ENCODE assay signal across 8 cellular contexts in the genomic region with DNA sequence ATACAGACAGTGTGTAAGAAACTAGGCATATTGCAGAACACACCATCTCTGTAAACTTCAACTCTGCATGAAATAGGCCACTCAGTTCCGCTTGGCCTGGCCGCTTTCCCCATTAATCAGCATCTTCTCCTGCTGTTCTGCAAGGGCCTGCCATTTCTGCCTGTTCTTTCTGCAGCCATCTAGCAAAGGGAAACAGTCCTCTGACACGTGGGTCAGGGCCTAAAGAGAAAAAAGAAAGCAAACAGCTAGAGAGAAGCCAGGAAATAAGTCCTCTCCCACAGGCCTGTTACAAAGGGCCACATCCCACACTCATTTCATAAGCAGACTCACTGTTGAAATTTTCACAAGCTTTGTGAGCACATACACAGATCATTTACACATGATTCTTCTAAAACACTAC.
A peak's percentile ranks its signal among the peaks of the same experiment; 100 is the strongest.
DNase-seq lines count a peak whose midpoint lies in the region; ATAC-seq and TF ChIP-seq lines count a peak whose summit lies in the region.

No MANE protein-coding gene starts in this region.

- H3K27me3 ChIP-seq in endodermal cell (ENCODE audit: control insufficient read depth, insufficient read depth, low read length, poor library complexity, severe bottlenecking) = no peaks in the 10 kb centered on the region

- CTCF ChIA-PET in activated naive CD4-positive, alpha-beta T cell treated with anti-CD3 and anti-CD28 coated beads, Interleukin-2, amount 10 ng/mL, durations not matched to agents 7 days and 5 days (lab: Charles Lee) = no interaction called here
- CTCF ChIA-PET in activated naive CD4-positive, alpha-beta T cell treated with anti-CD3 and anti-CD28 coated beads for 36 hours (lab: Charles Lee) = no interaction called here

- no peak overlapping the region for H3K4me3 ChIP-seq in endodermal cell (ENCODE audit: low read length)

- intact Hi-C loops in activated naive CD4-positive, alpha-beta T cell treated with anti-CD3 and anti-CD28 coated beads for 36 hours (cut with micrococcal nuclease) = loop anchor here (10.0 kb wide), 1 partner anchor 514 kb away; no protein-coding TSS in a partner anchor

- H3K36me3 Mint-ChIP-seq in activated naive CD4-positive, alpha-beta T cell treated with anti-CD3 and anti-CD28 coated beads, Interleukin-2, amount 10 ng/mL, durations not matched to agents 7 days and 5 days = peaks cover 21% of the 10 kb centered on the region
- peaks cover 17% of the 10 kb centered on the region for H3K36me3 Mint-ChIP-seq in activated naive CD4-positive, alpha-beta T cell treated with anti-CD3 and anti-CD28 coated beads for 36 hours (ENCODE audit: low read depth)
- H3K36me3 Mint-ChIP-seq in endodermal cell (ENCODE audit: low read depth) = peaks cover 44% of the 10 kb centered on the region

- no peak for ATAC-seq in HG03439 (IDR thresholded peaks at IDR 0.05; ENCODE audit: unreplicated experiment)

- no peaks in the 10 kb centered on the region for H3K4me1 ChIP-seq in endodermal cell (ENCODE audit: control insufficient read depth, insufficient read depth, low read length)

- H3K4me3 Mint-ChIP-seq in activated naive CD4-positive, alpha-beta T cell treated with anti-CD3 and anti-CD28 coated beads, Interleukin-2, amount 10 ng/mL, durations not matched to agents 7 days and 5 days = no peak overlapping the region
- H3K4me3 Mint-ChIP-seq in activated naive CD4-positive, alpha-beta T cell treated with anti-CD3 and anti-CD28 coated beads for 36 hours = no peak overlapping the region
- H3K4me3 Mint-ChIP-seq in endodermal cell = no peak overlapping the region

- H3K27me3 Mint-ChIP-seq in activated naive CD4-positive, alpha-beta T cell treated with anti-CD3 and anti-CD28 coated beads, Interleukin-2, amount 10 ng/mL, durations not matched to agents 7 days and 5 days = no peaks in the 10 kb centered on the region
- no peaks in the 10 kb centered on the region for H3K27me3 Mint-ChIP-seq in activated naive CD4-positive, alpha-beta T cell treated with anti-CD3 and anti-CD28 coated beads for 36 hours (ENCODE audit: low read depth)
- no peaks in the 10 kb centered on the region for H3K27me3 Mint-ChIP-seq in endodermal cell (ENCODE audit: insufficient read depth)

- H3K4me1 Mint-ChIP-seq in activated naive CD4-positive, alpha-beta T cell treated with anti-CD3 and anti-CD28 coated beads, Interleukin-2, amount 10 ng/mL, durations not matched to agents 7 days and 5 days = peaks cover 2% of the 10 kb centered on the region
- H3K4me1 Mint-ChIP-seq in activated naive CD4-positive, alpha-beta T cell treated with anti-CD3 and anti-CD28 coated beads for 36 hours (ENCODE audit: low read depth) = no peaks in the 10 kb centered on the region
- peaks cover 9% of the 10 kb centered on the region for H3K4me1 Mint-ChIP-seq in endodermal cell

- peak overlapping the region; percentile 69 for H3K27ac ChIP-seq in endodermal cell (ENCODE audit: low read depth, low read length)

- no peak for DNase-seq in activated naive CD4-positive, alpha-beta T cell treated with anti-CD3 and anti-CD28 coated beads, Interleukin-2, amount 10 ng/mL, durations not matched to agents 7 days and 5 days
- no peak for DNase-seq in activated naive CD4-positive, alpha-beta T cell treated with anti-CD3 and anti-CD28 coated beads for 36 hours
- DNase-seq in endodermal cell (peak; percentile 45), mucosa of gallbladder (ENCODE audit: low spot score) (peak; percentile 22), ureter (ENCODE audit: low spot score) (peak; percentile 44), epidermal melanocyte (ENCODE audit: insufficient read length, low spot score) (no peak), NCI-H446 (lab: John Stamatoyannopoulos, UW) (no peak)

- TF ChIP-seq CTCF in endodermal cell (conservative IDR thresholded peaks at IDR 0.05) = no peak

- H3K9me3 ChIP-seq in endodermal cell (ENCODE audit: control insufficient read depth, low read length) = no peaks in the 10 kb centered on the region

- no peak overlapping the region for H3K9ac ChIP-seq in endodermal cell (ENCODE audit: extremely low read depth, low read length, poor library complexity, severe bottlenecking)

- WGBS in endodermal cell (ENCODE audit: insufficient coverage in 1 of 2, insufficient read length in 1 of 2), 2 experiments = 77 to 84% methylated on average over 2 to 3 of the region's 3 CpGs

- peak overlapping the region; percentile 7 for H3K27ac Mint-ChIP-seq in activated naive CD4-positive, alpha-beta T cell treated with anti-CD3 and anti-CD28 coated beads, Interleukin-2, amount 10 ng/mL, durations not matched to agents 7 days and 5 days
- H3K27ac Mint-ChIP-seq in activated naive CD4-positive, alpha-beta T cell treated with anti-CD3 and anti-CD28 coated beads for 36 hours = no peak overlapping the region
- H3K27ac Mint-ChIP-seq in endodermal cell = no peak overlapping the region

- no peaks in the 10 kb centered on the region for H3K9me3 Mint-ChIP-seq in activated naive CD4-positive, alpha-beta T cell treated with anti-CD3 and anti-CD28 coated beads, Interleukin-2, amount 10 ng/mL, durations not matched to agents 7 days and 5 days
- no peaks in the 10 kb centered on the region for H3K9me3 Mint-ChIP-seq in activated naive CD4-positive, alpha-beta T cell treated with anti-CD3 and anti-CD28 coated beads for 36 hours
- no peaks in the 10 kb centered on the region for H3K9me3 Mint-ChIP-seq in endodermal cell

- H3K36me3 ChIP-seq in endodermal cell (ENCODE audit: control insufficient read depth, insufficient read depth, low read length) = peaks cover 74% of the 10 kb centered on the region

Comparison
In these comparisons a context has a peak if more than half of its experiments do, and no peak if none do; other contexts are left out.
1. DNase-seq: peak in endodermal cell (single experiment), mucosa of gallbladder (single experiment) and ureter (single experiment); none in activated naive CD4-positive, alpha-beta T cell treated with anti-CD3 and anti-CD28 coated beads, Interleukin-2, amount 10 ng/mL, durations not matched to agents 7 days and 5 days (single experiment), activated naive CD4-positive, alpha-beta T cell treated with anti-CD3 and anti-CD28 coated beads for 36 hours (single experiment), epidermal melanocyte (single experiment) and NCI-H446 (0 of 2).